In genomic region chr19:51784922-51785690, GRCh38 we compare ENCODE assay signal across 8 cellular contexts. TPM values are rescaled to one million over a fixed set of nuclear protein-coding genes. Genes with fewer than 3 reads are reported as not detected.
DNase-seq lines count a peak whose midpoint lies in the region; ATAC-seq and TF ChIP-seq lines count a peak whose summit lies in the region.

No MANE protein-coding gene starts in this region.

- no peaks in the 10 kb centered on the region for H3K36me3 ChIP-seq in CD4-positive, CD25-positive, alpha-beta regulatory T cell (ENCODE audit: control insufficient read depth, insufficient read depth, low read length)
- H3K36me3 ChIP-seq in gastrocnemius medialis: no peaks in the 10 kb centered on the region

- H3K4me1 Mint-ChIP-seq in CD4-positive, CD25-positive, alpha-beta regulatory T cell: peaks cover 0 to 3% (median 0%) of the 10 kb centered on the region in 4 donors
- no peaks in the 10 kb centered on the region for H3K4me1 Mint-ChIP-seq in effector memory CD8-positive, alpha-beta T cell (ENCODE audit: low read depth in 2 of 2)
- H3K4me1 Mint-ChIP-seq in Calu3 (ENCODE audit: low read depth, unreplicated experiment): no peaks in the 10 kb centered on the region

- intact Hi-C loops in gastrocnemius medialis (cut with DNase I; ENCODE audit: low total_unique reads): no loop called here
- intact Hi-C loops in Calu3 (cut with micrococcal nuclease; ENCODE audit: unreplicated experiment): no loop called here

- no peaks in the 10 kb centered on the region for H3K27me3 ChIP-seq in CD4-positive, CD25-positive, alpha-beta regulatory T cell (ENCODE audit: control insufficient read depth, insufficient read depth, low read length)
- H3K27me3 ChIP-seq in gastrocnemius medialis: no peaks in the 10 kb centered on the region

- CTCF ChIA-PET in Calu3 (lab: Charles Lee): no interaction called here

- BruUV-seq in Calu3 (replicated peaks; lab: Mats Ljungman, UMichigan): no TSS peak

- H3K36me3 Mint-ChIP-seq in CD4-positive, CD25-positive, alpha-beta regulatory T cell: no peaks in the 10 kb centered on the region
- H3K36me3 Mint-ChIP-seq in effector memory CD8-positive, alpha-beta T cell (ENCODE audit: insufficient read depth): no peaks in the 10 kb centered on the region
- H3K36me3 Mint-ChIP-seq in Calu3 (ENCODE audit: insufficient read depth, unreplicated experiment): no peaks in the 10 kb centered on the region

- no peak overlapping the region for H3K27ac ChIP-seq in CD4-positive, CD25-positive, alpha-beta regulatory T cell (ENCODE audit: insufficient read depth, low read length, poor library complexity, severe bottlenecking)
- H3K27ac ChIP-seq in gastrocnemius medialis: no peak overlapping the region

- peaks cover 0 to 5% of the 10 kb centered on the region in 2 experiments for H3K9me3 ChIP-seq in CD4-positive, CD25-positive, alpha-beta regulatory T cell (ENCODE audit: control insufficient read depth in 2 of 2, low read length in 2 of 2)
- H3K9me3 ChIP-seq in gastrocnemius medialis: no peaks in the 10 kb centered on the region

- in situ Hi-C loops in gastrocnemius medialis (cut with MboI; ENCODE audit: low sequenced_read_pairs in 4 of 4): no loop called here

- TF ChIP-seq CTCF in gastrocnemius medialis (IDR thresholded peaks at IDR 0.05 in 4 of 5, conservative IDR thresholded peaks at IDR 0.05 in 1 of 5) (no peak), Calu3 (IDR thresholded peaks at IDR 0.05; ENCODE audit: unreplicated experiment) (no peak)

- H3K4me3 Mint-ChIP-seq in CD4-positive, CD25-positive, alpha-beta regulatory T cell: no peak overlapping the region
- no peak overlapping the region for H3K4me3 Mint-ChIP-seq in effector memory CD8-positive, alpha-beta T cell
- no peak overlapping the region for H3K4me3 Mint-ChIP-seq in Calu3 (ENCODE audit: low read depth, unreplicated experiment)

- TF ChIP-seq POLR2A in gastrocnemius medialis (IDR thresholded peaks at IDR 0.05): no peak

- H3K27ac Mint-ChIP-seq in CD4-positive, CD25-positive, alpha-beta regulatory T cell: no peak overlapping the region
- no peak overlapping the region for H3K27ac Mint-ChIP-seq in effector memory CD8-positive, alpha-beta T cell
- H3K27ac Mint-ChIP-seq in Calu3 (ENCODE audit: unreplicated experiment): no peak overlapping the region

- peak in 1 of 3 donors; percentile 17 for DNase-seq in CD4-positive, CD25-positive, alpha-beta regulatory T cell
- DNase-seq in RPMI8226: peak; percentile 15
- no peak for DNase-seq in effector memory CD8-positive, alpha-beta T cell
- DNase-seq in gastrocnemius medialis: peak; percentile 45 to 60
- no peak for DNase-seq in AG08396 (ENCODE audit: low spot score)
- no peak for DNase-seq in Calu3
- DNase-seq in iPS-NIHi11 (ENCODE audit: low spot score): no peak

- H3K4me3 ChIP-seq in CD4-positive, CD25-positive, alpha-beta regulatory T cell (ENCODE audit: low read depth, low read length): no peak overlapping the region
- no peak overlapping the region for H3K4me3 ChIP-seq in gastrocnemius medialis

- H3K27me3 Mint-ChIP-seq in CD4-positive, CD25-positive, alpha-beta regulatory T cell: no peaks in the 10 kb centered on the region
- H3K27me3 Mint-ChIP-seq in effector memory CD8-positive, alpha-beta T cell: peaks cover 5 to 16% of the 10 kb centered on the region in 2 donors
- H3K27me3 Mint-ChIP-seq in Calu3 (ENCODE audit: unreplicated experiment): no peaks in the 10 kb centered on the region

- H3K9me3 Mint-ChIP-seq in CD4-positive, CD25-positive, alpha-beta regulatory T cell: peaks cover 0 to 8% (median 3%) of the 10 kb centered on the region in 7 donors
- H3K9me3 Mint-ChIP-seq in effector memory CD8-positive, alpha-beta T cell: no peaks in the 10 kb centered on the region
- peaks cover 9% of the 10 kb centered on the region for H3K9me3 Mint-ChIP-seq in Calu3 (ENCODE audit: low read depth, unreplicated experiment)

- H3K4me1 ChIP-seq in CD4-positive, CD25-positive, alpha-beta regulatory T cell (ENCODE audit: control insufficient read depth, insufficient read depth, low read length, poor library complexity, severe bottlenecking): no peaks in the 10 kb centered on the region
- H3K4me1 ChIP-seq in gastrocnemius medialis: no peaks in the 10 kb centered on the region

- peak; percentile 37 to 63 for ATAC-seq in CD4-positive, CD25-positive, alpha-beta regulatory T cell (ENCODE audit: low read depth in 2 of 2)
- peak; percentile 35 for ATAC-seq in effector memory CD8-positive, alpha-beta T cell (replicated peaks)
- ATAC-seq in gastrocnemius medialis (peak in 1 of 2 donors; percentile 52), HG02852 (IDR thresholded peaks at IDR 0.05; ENCODE audit: unreplicated experiment) (no peak)

RNA-seq across cellular contexts. Expression of gene FPR3, which starts 9.9 kb away (rescaled TPM):
- total RNA-seq in CD4-positive, CD25-positive, alpha-beta regulatory T cell: not detected
- not detected for polyA plus RNA-seq in CD4-positive, CD25-positive, alpha-beta regulatory T cell
- total RNA-seq in gastrocnemius medialis (1 to 10 TPM in 3 of 4 donors, under 1 TPM in 1; 0.66 to 2.2 (median 1.4) TPM), Calu3 (2022) (not detected in 2 replicates)

RNA-seq across cellular contexts. Expression of gene FPR2, which starts 24.1 kb away (rescaled TPM):
- total RNA-seq in CD4-positive, CD25-positive, alpha-beta regulatory T cell: not detected
- polyA plus RNA-seq in CD4-positive, CD25-positive, alpha-beta regulatory T cell: not detected
- total RNA-seq in gastrocnemius medialis: under 1 TPM in 2 of 4 donors, not detected in 2; 0.26 to 1.00 TPM
- not detected in 2 replicates for total RNA-seq in Calu3 (2022)

RNA-seq across cellular contexts. Expression of gene FPR1, which starts 33.4 kb away (rescaled TPM):
- total RNA-seq in CD4-positive, CD25-positive, alpha-beta regulatory T cell: not detected
- 1 to 10 TPM in 1 of 4 donors, under 1 TPM in 1, not detected in 2; 0.26 to 1.1 TPM for polyA plus RNA-seq in CD4-positive, CD25-positive, alpha-beta regulatory T cell
- 1 to 10 TPM in 3 of 4 donors, not detected in 1; 3.0 to 6.1 (median 6.0) TPM for total RNA-seq in gastrocnemius medialis
- not detected in 2 replicates for total RNA-seq in Calu3 (2022)

Comparison
In these comparisons a context has a peak if more than half of its experiments do, and no peak if none do; other contexts are left out.
1. DNase-seq: peak in RPMI8226 (single experiment) and gastrocnemius medialis (2 of 2); none in effector memory CD8-positive, alpha-beta T cell (0 of 3), AG08396 (single experiment), Calu3 (single experiment) and iPS-NIHi11 (single experiment).